Comparison of ENCODE assay signal across 13 cellular contexts in genomic region chr18:31513189-31513907, GRCh38. TPM values are rescaled to one million over a fixed set of nuclear protein-coding genes. Genes with fewer than 3 reads are reported as not detected.
A peak's percentile ranks its signal among the peaks of the same experiment; 100 is the strongest.
DNase-seq lines count a peak whose midpoint lies in the region; ATAC-seq and TF ChIP-seq lines count a peak whose summit lies in the region.
"Had no signal": no experiment of that assay in that cellular context is flagged by ENCODE, and none has a peak within 500 bp of the region (broad histone marks: within the 10 kb centered on the region; RNA-seq: fewer than 3 reads in every experiment).

No MANE protein-coding gene starts in this region.

- H2AK5ac ChIP-seq in H9 (ENCODE audit: insufficient read length, low read length) = no peak overlapping the region

- H3K36me3 Mint-ChIP-seq in H9 (ENCODE audit: insufficient read depth in 1 of 3, low read depth in 3 of 3) = peaks cover 0 to 5% (median 2%) of the 10 kb centered on the region in 3 experiments; a peak in 4 of 7 replicates

- TF ChIP-seq CTCF in H9 (conservative IDR thresholded peaks at IDR 0.05) (no peak), foreskin keratinocyte (conservative IDR thresholded peaks at IDR 0.05) (no peak), upper lobe of right lung (IDR thresholded peaks at IDR 0.05) (no peak)

- H3K14ac ChIP-seq in H9 (ENCODE audit: insufficient read depth, low read length) = no peak overlapping the region

- H3K4me1 Mint-ChIP-seq in H9 = peaks cover 24 to 34% of the 10 kb centered on the region in 2 experiments
- no peaks in the 10 kb centered on the region for H3K4me1 Mint-ChIP-seq in stimulated activated naive CD8-positive, alpha-beta T cell treated with anti-CD3 and anti-CD28 coated beads, Interleukin-15, amount 100 ng/mL, for 72 hours

- H3K4me3 ChIP-seq in skeletal muscle cell (ENCODE audit: low read depth, low read length) (no peak overlapping the region), upper lobe of right lung (no peak overlapping the region), HAP-1 (no peak overlapping the region)
- H3K4me3 ChIP-seq: esophagus muscularis mucosa, thyroid gland had no signal

- no peaks in the 10 kb centered on the region for H4K20me1 ChIP-seq in H9 (ENCODE audit: control insufficient read depth, insufficient read depth, insufficient read length)

- H3K27ac Mint-ChIP-seq in H9 = peak overlapping the region in 2 of 3 experiments; percentile 10 to 27; a peak in 1 of 7 replicates
- H3K27ac Mint-ChIP-seq in stimulated activated naive CD8-positive, alpha-beta T cell treated with anti-CD3 and anti-CD28 coated beads, Interleukin-15, amount 100 ng/mL, for 72 hours = no peak overlapping the region

- H4K8ac ChIP-seq in H9 (replicated peaks; ENCODE audit: insufficient read length, low read depth, low read length) = no peak overlapping the region

- peaks cover 3% of the 10 kb centered on the region for H3K79me1 ChIP-seq in H9 (ENCODE audit: insufficient read depth, low read depth, low read length, poor library complexity, severe bottlenecking)

- no peak overlapping the region for H3T11ph ChIP-seq in H9 (ENCODE audit: low read length)

- no peak overlapping the region for H2BK5ac ChIP-seq in H9 (ENCODE audit: insufficient read length, low read length)

- intact Hi-C loops in upper lobe of right lung (cut with DNase I) = no loop called here

- no peak overlapping the region for H2BK15ac ChIP-seq in H9 (ENCODE audit: low read depth, low read length)

- no peak overlapping the region for H3K27ac ChIP-seq in H9 (ENCODE audit: insufficient read length, low read depth, low read length)
- H3K27ac ChIP-seq in foreskin keratinocyte = peak overlapping the region; percentile 94
- H3K27ac ChIP-seq in upper lobe of right lung = no peak overlapping the region
- H3K27ac ChIP-seq: esophagus muscularis mucosa, thyroid gland had no signal

- H3K18ac ChIP-seq in H9 (ENCODE audit: insufficient read length, low read depth, low read length) = no peak overlapping the region

- no peak overlapping the region for H2BK12ac ChIP-seq in H9 (ENCODE audit: insufficient read length, low read depth, low read length)

- no peaks in the 10 kb centered on the region for H3K27me3 ChIP-seq in H9 (ENCODE audit: insufficient read depth, low read length)
- H3K27me3 ChIP-seq in foreskin keratinocyte = no peaks in the 10 kb centered on the region
- H3K27me3 ChIP-seq in upper lobe of right lung = peaks cover 5% of the 10 kb centered on the region
- no peaks in the 10 kb centered on the region for H3K27me3 ChIP-seq in HAP-1 (ENCODE audit: low read depth)
- H3K27me3 ChIP-seq: thyroid gland had no signal

- no peak overlapping the region for H4K5ac ChIP-seq in H9 (ENCODE audit: insufficient read length, low read depth, low read length)

- H3K23ac ChIP-seq in H9 (ENCODE audit: insufficient read length, low read depth, low read length) = no peak overlapping the region

- peak; percentile 73 for ATAC-seq in foreskin keratinocyte
- ATAC-seq in upper lobe of right lung = no peak
- ATAC-seq in stimulated activated naive CD8-positive, alpha-beta T cell treated with anti-CD3 and anti-CD28 coated beads, Interleukin-15, amount 100 ng/mL, for 72 hours = no peak

- H3K9ac ChIP-seq in H9 (ENCODE audit: extremely low read depth, insufficient read length, low read length) = no peak overlapping the region

- no peak overlapping the region for H4K91ac ChIP-seq in H9 (ENCODE audit: insufficient read length, low read depth, low read length)

- H3K4me1 ChIP-seq in H9 (ENCODE audit: insufficient read depth, low read length) = peaks cover 6% of the 10 kb centered on the region; the same call in 1 of the 2 replicates
- peaks cover 53% of the 10 kb centered on the region for H3K4me1 ChIP-seq in foreskin keratinocyte
- H3K4me1 ChIP-seq in upper lobe of right lung = no peaks in the 10 kb centered on the region
- no peaks in the 10 kb centered on the region; the same call in 1 of the 2 replicates for H3K4me1 ChIP-seq in HAP-1
- H3K4me1 ChIP-seq: esophagus muscularis mucosa had no signal

- H3K79me2 ChIP-seq in H9 (ENCODE audit: insufficient read depth, low read length) = peaks cover 17% of the 10 kb centered on the region; the same call in 1 of the 2 replicates

- no peak overlapping the region for H2BK20ac ChIP-seq in H9 (ENCODE audit: low read depth, low read length, poor library complexity, severe bottlenecking)

- no peak overlapping the region for H3K56ac ChIP-seq in H9 (ENCODE audit: insufficient read length, low read depth, low read length)

- H3K23me2 ChIP-seq in H9 (ENCODE audit: insufficient read length, low read depth, low read length, poor library complexity, severe bottlenecking) = no peaks in the 10 kb centered on the region

- no peak overlapping the region for H3K4me2 ChIP-seq in H9 (ENCODE audit: insufficient read depth, insufficient read length, low read length)

- no CpG with 5 or more reads among the region's 3 CpGs for WGBS in H9 (ENCODE audit: extremely low coverage, insufficient read length, low lambda C conversion rate)

- no peak overlapping the region for H2AFZ ChIP-seq in H9 (ENCODE audit: low read length)

- no peak for DNase-seq in H9
- peak; percentile 33 for DNase-seq in T1000 (lab: John Stamatoyannopoulos, UW)
- DNase-seq in foreskin keratinocyte = peak; percentile 86 to 93
- DNase-seq in skeletal muscle cell (ENCODE audit: low read depth) = peak; percentile 45
- no peak for DNase-seq in upper lobe of right lung
- no peak for DNase-seq in NCI-H2196 treated with DMSO at 0.1 percent for 48 hours (lab: John Stamatoyannopoulos, UW; ENCODE audit: unreplicated experiment)
- DNase-seq in stimulated activated naive CD8-positive, alpha-beta T cell treated with anti-CD3 and anti-CD28 coated beads, Interleukin-15, amount 100 ng/mL, for 72 hours = no peak
- no peak for DNase-seq in HAP-1 (ENCODE audit: low spot score in 2 of 2)
- DNase-seq: left cardiac atrium, NCI-H2029, OCI-M1, thyroid gland had no signal

- no peaks in the 10 kb centered on the region for H3K9me3 Mint-ChIP-seq in H9
- H3K9me3 Mint-ChIP-seq in stimulated activated naive CD8-positive, alpha-beta T cell treated with anti-CD3 and anti-CD28 coated beads, Interleukin-15, amount 100 ng/mL, for 72 hours = no peaks in the 10 kb centered on the region

- H3K9me3 ChIP-seq in H9 (ENCODE audit: control insufficient read depth, low read depth, low read length) (no peaks in the 10 kb centered on the region), upper lobe of right lung (no peaks in the 10 kb centered on the region), HAP-1 (no peaks in the 10 kb centered on the region)
- H3K9me3 ChIP-seq: esophagus muscularis mucosa, thyroid gland had no signal

- no peak overlapping the region for H3K4ac ChIP-seq in H9 (ENCODE audit: low read depth, low read length)

- no peak overlapping the region for H3K4me3 Mint-ChIP-seq in H9
- H3K4me3 Mint-ChIP-seq in stimulated activated naive CD8-positive, alpha-beta T cell treated with anti-CD3 and anti-CD28 coated beads, Interleukin-15, amount 100 ng/mL, for 72 hours = no peak overlapping the region

- no peaks in the 10 kb centered on the region for H3K36me3 ChIP-seq in upper lobe of right lung
- no peaks in the 10 kb centered on the region for H3K36me3 ChIP-seq in HAP-1 (replicated peaks)
- H3K36me3 ChIP-seq: esophagus muscularis mucosa, thyroid gland had no signal

- H2BK120ac ChIP-seq in H9 (ENCODE audit: low read depth, low read length, poor library complexity, severe bottlenecking) = no peak overlapping the region

- in situ Hi-C loops in HAP-1 (cut with MboI; ENCODE audit: low sequenced_read_pairs) = no loop called here

- no peaks in the 10 kb centered on the region for H3K27me3 Mint-ChIP-seq in H9 (ENCODE audit: low read depth)
- H3K27me3 Mint-ChIP-seq in stimulated activated naive CD8-positive, alpha-beta T cell treated with anti-CD3 and anti-CD28 coated beads, Interleukin-15, amount 100 ng/mL, for 72 hours = peaks cover 14% of the 10 kb centered on the region

RNA-seq across cellular contexts. Expression of gene DSG2, which starts 15.4 kb away (rescaled TPM):
- 104 and 107 TPM in 2 replicates for total RNA-seq in H9 (2021)
- total RNA-seq in foreskin keratinocyte = 142 and 144 TPM in 2 replicates
- 28.0 and 35.4 TPM in 2 replicates for polyA plus RNA-seq in foreskin keratinocyte
- total RNA-seq in upper lobe of right lung = 34.2 TPM

Comparison
In these comparisons a context has a peak if more than half of its experiments do, and no peak if none do; other contexts are left out.
1. DNase-seq: peak in T1000 (single experiment), foreskin keratinocyte (2 of 2) and skeletal muscle cell (single experiment); none in H9 (single experiment), upper lobe of right lung (single experiment), NCI-H2196 treated with DMSO at 0.1 percent for 48 hours (single experiment), stimulated activated naive CD8-positive, alpha-beta T cell treated with anti-CD3 and anti-CD28 coated beads, Interleukin-15, amount 100 ng/mL, for 72 hours (0 of 2) and HAP-1 (0 of 2).
2. H3K27ac Mint-ChIP-seq: peak in H9 (2 of 3); none in stimulated activated naive CD8-positive, alpha-beta T cell treated with anti-CD3 and anti-CD28 coated beads, Interleukin-15, amount 100 ng/mL, for 72 hours (0 of 2).